In the genomic region with DNA sequence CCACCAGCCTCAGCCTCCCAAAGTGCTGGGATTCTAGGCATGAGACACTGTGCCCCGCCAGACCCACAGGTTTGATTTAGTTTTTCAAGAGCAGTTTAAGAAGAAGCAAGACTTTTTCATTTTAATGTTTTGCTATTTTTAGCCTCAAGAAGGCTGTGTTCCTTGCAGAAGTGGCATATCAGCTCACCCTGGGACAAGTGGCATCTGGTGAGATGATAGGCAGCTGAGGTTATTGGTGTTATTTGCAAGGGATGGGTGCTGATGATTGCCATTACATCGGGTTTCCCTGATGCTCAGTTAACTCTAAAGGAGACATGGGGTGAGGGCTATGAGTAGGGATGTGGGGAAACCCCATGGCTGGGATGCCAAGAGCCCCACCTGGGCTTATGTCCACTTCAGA, we compare ENCODE assay signal across 39 cellular contexts.
"Had no signal": no experiment of that assay in that cellular context is flagged by ENCODE, and none has a peak within 500 bp of the region (broad histone marks: within the 10 kb centered on the region; RNA-seq: fewer than 3 reads in every experiment).

No MANE protein-coding gene starts in this region.

- H3K4me3 ChIP-seq: adrenal gland, ascending aorta, breast epithelium, cardiac muscle cell had no signal

- H3K4me3 Mint-ChIP-seq: activated naive CD4-positive, alpha-beta T cell treated with anti-CD3 and anti-CD28 coated beads for 36 hours; activated naive CD4-positive, alpha-beta T cell treated with anti-CD3 and anti-CD28 coated beads, Interleukin-2, amount 10 ng/mL, durations not matched to agents 7 days and 5 days; activated naive CD4-positive, alpha-beta T cell treated with anti-CD3 and anti-CD28 coated beads, Interleukin-2, amount 50 U/mL, for 24 hours; activated naive CD8-positive, alpha-beta T cell; activated naive CD8-positive, alpha-beta T cell treated with anti-CD3 and anti-CD28 coated beads for 36 hours; activated naive CD8-positive, alpha-beta T cell treated with anti-CD3 and anti-CD28 coated beads, Interleukin-2, amount 10 ng/mL, durations not matched to agents 7 days and 5 days; activated naive CD8-positive, alpha-beta T cell treated with anti-CD3 and anti-CD28 coated beads, Interleukin-2, amount 50 U/mL, for 24 hours; activated T-cell treated with anti-CD3 and anti-CD28 coated beads, Interleukin-2, amount 50 U/mL, for 24 hours; activated T-cell treated with anti-CD3 and anti-CD28 coated beads, Interleukin-2, amount 50 U/mL, for 4 hours; activated T-cell treated with anti-CD3 and anti-CD28 coated beads, Interleukin-2, amount 50 U/mL, for 72 hours; activated T-helper 1 cell treated with anti-CD3 and anti-CD28 coated beads, Interleukin-12 subunit alpha, Interleukin-12 subunit beta, Interleukin-2, Interleukin-4 antibody, amounts not matched to agents 30 ng/mL and 10 ng/mL and 1 ng/mL, durations not matched to agents 14 hours and 24 hours and 36 hours; activated T-helper 17 cell treated with anti-CD3 and anti-CD28 coated beads, Interleukin-2, amount 50 U/mL, for 72 hours; brain; central memory CD8-positive, alpha-beta T cell had no signal

- H3K9me3 ChIP-seq: adrenal gland, ascending aorta, breast epithelium had no signal

- FAIRE-seq: bronchial epithelial cell had no signal

- H3K9me3 Mint-ChIP-seq: activated naive CD4-positive, alpha-beta T cell treated with anti-CD3 and anti-CD28 coated beads for 36 hours; activated naive CD4-positive, alpha-beta T cell treated with anti-CD3 and anti-CD28 coated beads, Interleukin-2, amount 10 ng/mL, durations not matched to agents 7 days and 5 days; activated naive CD4-positive, alpha-beta T cell treated with anti-CD3 and anti-CD28 coated beads, Interleukin-2, amount 50 U/mL, for 24 hours; activated naive CD4-positive, alpha-beta T cell treated with anti-CD3 and anti-CD28 coated beads, Interleukin-2, amount 50 U/mL, for 72 hours; activated naive CD8-positive, alpha-beta T cell treated with anti-CD3 and anti-CD28 coated beads for 36 hours; activated naive CD8-positive, alpha-beta T cell treated with anti-CD3 and anti-CD28 coated beads, Interleukin-2, amount 10 ng/mL, durations not matched to agents 7 days and 5 days; activated naive CD8-positive, alpha-beta T cell treated with anti-CD3 and anti-CD28 coated beads, Interleukin-2, amount 50 U/mL, for 24 hours; activated T-cell treated with anti-CD3 and anti-CD28 coated beads, Interleukin-2, amount 50 U/mL, for 24 hours; activated T-cell treated with anti-CD3 and anti-CD28 coated beads, Interleukin-2, amount 50 U/mL, for 4 hours; activated T-helper 1 cell treated with anti-CD3 and anti-CD28 coated beads, Interleukin-12 subunit alpha, Interleukin-12 subunit beta, Interleukin-2, Interleukin-4 antibody, amounts not matched to agents 30 ng/mL and 10 ng/mL and 1 ng/mL, durations not matched to agents 14 hours and 24 hours and 36 hours; activated T-helper 17 cell treated with anti-CD3 and anti-CD28 coated beads, Interleukin-2, amount 50 U/mL, for 72 hours; activated T-helper 2 cell treated with anti-CD3 and anti-CD28 coated beads, Interferon-gamma antibody, Interleukin-2, Interleukin-4, amounts not matched to agents 10 μg/mL and 5 μg/mL and 100 μg/mL, durations not matched to agents 14 hours and 24 hours and 36 hours; brain; central memory CD8-positive, alpha-beta T cell had no signal

- H3K27me3 ChIP-seq: ascending aorta, brain microvascular endothelial cell, cardiac muscle cell had no signal

- H3K27ac Mint-ChIP-seq: activated naive CD4-positive, alpha-beta T cell treated with anti-CD3 and anti-CD28 coated beads for 36 hours; activated naive CD4-positive, alpha-beta T cell treated with anti-CD3 and anti-CD28 coated beads, Interleukin-2, amount 10 ng/mL, durations not matched to agents 7 days and 5 days; activated naive CD4-positive, alpha-beta T cell treated with anti-CD3 and anti-CD28 coated beads, Interleukin-2, amount 50 U/mL, for 24 hours; activated naive CD4-positive, alpha-beta T cell treated with anti-CD3 and anti-CD28 coated beads, Interleukin-2, amount 50 U/mL, for 72 hours; activated naive CD8-positive, alpha-beta T cell; activated naive CD8-positive, alpha-beta T cell treated with anti-CD3 and anti-CD28 coated beads for 36 hours; activated naive CD8-positive, alpha-beta T cell treated with anti-CD3 and anti-CD28 coated beads, Interleukin-2, amount 10 ng/mL, durations not matched to agents 7 days and 5 days; activated naive CD8-positive, alpha-beta T cell treated with anti-CD3 and anti-CD28 coated beads, Interleukin-2, amount 50 U/mL, for 24 hours; activated T-cell treated with anti-CD3 and anti-CD28 coated beads, Interleukin-2, amount 50 U/mL, for 24 hours; activated T-cell treated with anti-CD3 and anti-CD28 coated beads, Interleukin-2, amount 50 U/mL, for 72 hours; activated T-helper 1 cell treated with anti-CD3 and anti-CD28 coated beads, Interleukin-12 subunit alpha, Interleukin-12 subunit beta, Interleukin-2, Interleukin-4 antibody, amounts not matched to agents 30 ng/mL and 10 ng/mL and 1 ng/mL, durations not matched to agents 14 hours and 24 hours and 36 hours; activated T-helper 17 cell treated with anti-CD3 and anti-CD28 coated beads, Interleukin-2, amount 50 U/mL, for 72 hours; activated T-helper 2 cell treated with anti-CD3 and anti-CD28 coated beads, Interferon-gamma antibody, Interleukin-2, Interleukin-4, amounts not matched to agents 10 μg/mL and 5 μg/mL and 100 μg/mL, durations not matched to agents 14 hours and 24 hours and 36 hours; brain had no signal

- ATAC-seq: activated naive CD4-positive, alpha-beta T cell treated with anti-CD3 and anti-CD28 coated beads, Interleukin-2, amount 50 U/mL, for 72 hours; activated naive CD8-positive, alpha-beta T cell treated with anti-CD3 and anti-CD28 coated beads, Interleukin-2, amount 50 U/mL, for 24 hours; activated T-cell treated with anti-CD3 and anti-CD28 coated beads, Interleukin-2, amount 50 U/mL, for 4 hours; activated T-cell treated with anti-CD3 and anti-CD28 coated beads, Interleukin-2, amount 50 U/mL, for 72 hours; activated T-helper 17 cell treated with anti-CD3 and anti-CD28 coated beads, Interleukin-2, amount 50 U/mL, for 72 hours had no signal

- H3K36me3 Mint-ChIP-seq: activated naive CD4-positive, alpha-beta T cell treated with anti-CD3 and anti-CD28 coated beads, Interleukin-2, amount 10 ng/mL, durations not matched to agents 7 days and 5 days; activated naive CD4-positive, alpha-beta T cell treated with anti-CD3 and anti-CD28 coated beads, Interleukin-2, amount 50 U/mL, for 24 hours; activated naive CD4-positive, alpha-beta T cell treated with anti-CD3 and anti-CD28 coated beads, Interleukin-2, amount 50 U/mL, for 72 hours; activated naive CD8-positive, alpha-beta T cell; activated naive CD8-positive, alpha-beta T cell treated with anti-CD3 and anti-CD28 coated beads for 36 hours; activated naive CD8-positive, alpha-beta T cell treated with anti-CD3 and anti-CD28 coated beads, Interleukin-2, amount 10 ng/mL, durations not matched to agents 7 days and 5 days; brain had no signal

- DNase-seq: activated effector memory CD4-positive, alpha-beta T cell treated with anti-CD3 and anti-CD28 coated beads, Interleukin-2, amount 50 U/mL, for 16 hours; activated effector memory CD4-positive, alpha-beta T cell treated with Interleukin-2 at 50 U/mL for 16 hours; activated gamma-delta T cell; activated gamma-delta T cell treated with Interleukin-2 at 50 U/mL for 16 hours; activated naive CD4-positive, alpha-beta T cell; activated naive CD4-positive, alpha-beta T cell treated with anti-CD3 and anti-CD28 coated beads for 36 hours; activated naive CD4-positive, alpha-beta T cell treated with anti-CD3 and anti-CD28 coated beads, Interleukin-2, amount 10 ng/mL, durations not matched to agents 7 days and 5 days; activated naive CD4-positive, alpha-beta T cell treated with anti-CD3 and anti-CD28 coated beads, Interleukin-2, amount 50 U/mL, for 16 hours; activated naive CD4-positive, alpha-beta T cell treated with Interleukin-2 at 50 U/mL for 16 hours; activated naive CD8-positive, alpha-beta T cell treated with anti-CD3 and anti-CD28 coated beads for 36 hours; activated naive CD8-positive, alpha-beta T cell treated with anti-CD3 and anti-CD28 coated beads, Interleukin-2, amount 10 ng/mL, durations not matched to agents 7 days and 5 days; activated naive CD8-positive, alpha-beta T cell treated with anti-CD3 and anti-CD28 coated beads, Interleukin-2, amount 50 U/mL, for 24 hours; activated T-cell treated with anti-CD3 and anti-CD28 coated beads for 4 hours; activated T-cell treated with anti-CD3 and anti-CD28 coated beads, Interleukin-2, amount 50 U/mL, for 1 hour; activated T-cell treated with anti-CD3 and anti-CD28 coated beads, Interleukin-2, amount 50 U/mL, for 24 hours; activated T-cell treated with anti-CD3 and anti-CD28 coated beads, Interleukin-2, amount 50 U/mL, for 4 hours; activated T-cell treated with anti-CD3 and anti-CD28 coated beads, Interleukin-2, amount 50 U/mL, for 48 hours; activated T-cell treated with anti-CD3 and anti-CD28 coated beads, Interleukin-2, amount 50 U/mL, for 72 hours; adrenal gland; amniotic stem cell; amygdala; anterior cingulate cortex; aorta; brain microvascular endothelial cell; caudate nucleus; central memory CD4-positive, alpha-beta T cell; cerebellar nuclear complex had no signal

- H3K4me1 Mint-ChIP-seq: activated naive CD4-positive, alpha-beta T cell treated with anti-CD3 and anti-CD28 coated beads, Interleukin-2, amount 10 ng/mL, durations not matched to agents 7 days and 5 days; activated naive CD4-positive, alpha-beta T cell treated with anti-CD3 and anti-CD28 coated beads, Interleukin-2, amount 50 U/mL, for 24 hours; activated naive CD8-positive, alpha-beta T cell treated with anti-CD3 and anti-CD28 coated beads for 36 hours; activated naive CD8-positive, alpha-beta T cell treated with anti-CD3 and anti-CD28 coated beads, Interleukin-2, amount 10 ng/mL, durations not matched to agents 7 days and 5 days; activated naive CD8-positive, alpha-beta T cell treated with anti-CD3 and anti-CD28 coated beads, Interleukin-2, amount 50 U/mL, for 24 hours; activated T-helper 17 cell treated with anti-CD3 and anti-CD28 coated beads, Interleukin-2, amount 50 U/mL, for 72 hours; brain; central memory CD8-positive, alpha-beta T cell had no signal

- H3K27ac ChIP-seq: adrenal gland, ascending aorta, brain microvascular endothelial cell, breast epithelium, cardiac muscle cell had no signal

- H3K4me1 ChIP-seq: adrenal gland, ascending aorta, breast epithelium had no signal

- H3K36me3 ChIP-seq: adrenal gland, ascending aorta, brain microvascular endothelial cell, breast epithelium, cardiac muscle cell had no signal

- H3K27me3 Mint-ChIP-seq: activated naive CD4-positive, alpha-beta T cell treated with anti-CD3 and anti-CD28 coated beads, Interleukin-2, amount 10 ng/mL, durations not matched to agents 7 days and 5 days; activated naive CD4-positive, alpha-beta T cell treated with anti-CD3 and anti-CD28 coated beads, Interleukin-2, amount 50 U/mL, for 24 hours; activated naive CD8-positive, alpha-beta T cell; activated naive CD8-positive, alpha-beta T cell treated with anti-CD3 and anti-CD28 coated beads for 36 hours; activated naive CD8-positive, alpha-beta T cell treated with anti-CD3 and anti-CD28 coated beads, Interleukin-2, amount 10 ng/mL, durations not matched to agents 7 days and 5 days; activated naive CD8-positive, alpha-beta T cell treated with anti-CD3 and anti-CD28 coated beads, Interleukin-2, amount 50 U/mL, for 24 hours; activated T-cell treated with anti-CD3 and anti-CD28 coated beads, Interleukin-2, amount 50 U/mL, for 24 hours; activated T-helper 17 cell treated with anti-CD3 and anti-CD28 coated beads, Interleukin-2, amount 50 U/mL, for 72 hours; central memory CD8-positive, alpha-beta T cell had no signal
